ENCODE assay signal across 19 cellular contexts in genomic region chr4:28966982-28967381, GRCh38.
DNase-seq lines count a peak whose midpoint lies in the region; ATAC-seq and TF ChIP-seq lines count a peak whose summit lies in the region.
"Had no signal": no experiment of that assay in that cellular context is flagged by ENCODE, and none has a peak within 500 bp of the region (broad histone marks: within the 10 kb centered on the region; RNA-seq: fewer than 3 reads in every experiment).

No MANE protein-coding gene starts in this region.

- in situ Hi-C loops in astrocyte of the spinal cord (cut with HindIII; ENCODE audit: low sequenced_read_pairs), result no loop called here

- peak; percentile 33 for DNase-seq in AG04450 (ENCODE audit: low read depth, low spot score)
- peak; percentile 66 for DNase-seq in HT1080 (ENCODE audit: low read depth)
- peak; percentile 50 for DNase-seq in astrocyte of the spinal cord (ENCODE audit: low read depth, low spot score)
- peak; percentile 54 for DNase-seq in kidney epithelial cell (ENCODE audit: low read depth)
- no peak for DNase-seq in COLO829 (ENCODE audit: low spot score)
- DNase-seq: activated CD4-positive, alpha-beta T cell treated with anti-CD3 and anti-CD28 coated beads, Interleukin-2, amount 50 U/mL, for 48 hours; activated T-cell treated with anti-CD3 and anti-CD28 coated beads, Interleukin-2, amount 50 U/mL, for 48 hours; GDM1; midbrain; NCI-H1694; NCI-H510A; nucleus accumbens; small intestine; transverse colon had no signal

- no peaks in the 10 kb centered on the region for H3K36me3 ChIP-seq in kidney epithelial cell (ENCODE audit: control insufficient read depth, insufficient read depth, low read length)
- H3K36me3 ChIP-seq: transverse colon had no signal

- no peaks in the 10 kb centered on the region for H3K27me3 ChIP-seq in AG04450 (ENCODE audit: control insufficient read depth, insufficient read depth, low read length)
- no peaks in the 10 kb centered on the region for H3K27me3 ChIP-seq in kidney epithelial cell (ENCODE audit: control insufficient read depth, insufficient read depth, low read length)
- H3K27me3 ChIP-seq: transverse colon had no signal

- H3K27ac ChIP-seq in AG04450 (ENCODE audit: low read depth, low read length), result no peak overlapping the region
- H3K27ac ChIP-seq: HL-60, transverse colon had no signal

- H3K4me3 ChIP-seq in AG04450 (ENCODE audit: low read depth, low read length), result no peak overlapping the region
- H3K4me3 ChIP-seq in astrocyte of the spinal cord (ENCODE audit: low read depth, low read length), result no peak overlapping the region
- no peak overlapping the region for H3K4me3 ChIP-seq in kidney epithelial cell (ENCODE audit: low read depth, low read length)
- H3K4me3 ChIP-seq: transverse colon had no signal

- no peaks in the 10 kb centered on the region; the same call in 1 of the 2 replicates for H3K9me3 ChIP-seq in AG04450 (ENCODE audit: control insufficient read depth, insufficient read depth, low read length)
- H3K9me3 ChIP-seq: transverse colon had no signal

- TF ChIP-seq CTCF in AG04450 (IDR thresholded peaks at IDR 0.05; ENCODE audit: low read depth, low read length), result no peak
- TF ChIP-seq CTCF in astrocyte of the spinal cord (IDR thresholded peaks at IDR 0.05; ENCODE audit: low read depth, low read length), result no peak
- no peak for TF ChIP-seq CTCF in kidney epithelial cell (IDR thresholded peaks at IDR 0.05; ENCODE audit: insufficient read depth, low read length, poor library complexity, severe bottlenecking)

- CTCF ChIA-PET in AG04450 (lab: Charles Lee), result no interaction called here

- ATAC-seq in GM19324 (IDR thresholded peaks at IDR 0.05; ENCODE audit: low FRiP score, unreplicated experiment) (no peak), HG03354 (IDR thresholded peaks at IDR 0.05; ENCODE audit: poor library complexity, severe bottlenecking, unreplicated experiment) (no peak), HG03520 (IDR thresholded peaks at IDR 0.05; ENCODE audit: unreplicated experiment) (no peak)
- ATAC-seq: stimulated activated memory B cell treated with anti-CD40 and anti-IgM and Interleukin-4, amounts not matched to agents 10 μg/mL and 1 μg/mL and 100 μg/mL, for 72 hours had no signal

- POLR2A ChIA-PET in AG04450 (lab: Yijun Ruan, JAX), result no interaction called here
